ENCODE assay signal across 8 cellular contexts in genomic region chr11:83194284-83195175, GRCh38. TPM values are rescaled to one million over a fixed set of nuclear protein-coding genes. Genes with fewer than 3 reads are reported as not detected.
DNase-seq lines count a peak whose midpoint lies in the region; ATAC-seq and TF ChIP-seq lines count a peak whose summit lies in the region.

No MANE protein-coding gene starts in this region.

- in situ Hi-C loops in astrocyte of the cerebellum (cut with HindIII; ENCODE audit: low sequenced_read_pairs) = no loop called here
- in situ Hi-C loops in gastrocnemius medialis (cut with MboI; ENCODE audit: low sequenced_read_pairs in 4 of 4) = loop anchor here in 2 of 4 donors (5.0 to 10.0 kb wide), 2 partner anchors 37 to 290 kb away; partner anchors contain the start of genes DDIAS (in 2 of the 2), PRCP (in 2 of the 2) and PCF11 (in 1 of the 2)

- H3K4me1 ChIP-seq in iPS DF 6.9 (ENCODE audit: control insufficient read depth, insufficient read depth, low read length) = no peaks in the 10 kb centered on the region
- peaks cover 18 to 23% of the 10 kb centered on the region in 2 donors for H3K4me1 ChIP-seq in gastrocnemius medialis

- intact Hi-C loops in gastrocnemius medialis (cut with DNase I; ENCODE audit: low total_unique reads) = loop anchor here (1.0 to 5.0 kb wide), 2 partner anchors 58 to 123 kb away; partner anchors contain the start of gene RAB30

- peak; percentile 46 for ATAC-seq in GM21360 (IDR thresholded peaks at IDR 0.05; ENCODE audit: unreplicated experiment)
- ATAC-seq in gastrocnemius medialis = peak; percentile 34 to 46

- H3K36me3 ChIP-seq in iPS DF 6.9 (ENCODE audit: control insufficient read depth, insufficient read depth, low read length) (peaks cover 3% of the 10 kb centered on the region; the same call in 1 of the 2 replicates), gastrocnemius medialis (peaks cover 0 to 30% of the 10 kb centered on the region in 2 donors)

- H3K27ac ChIP-seq in iPS DF 6.9 (ENCODE audit: low read length) (no peak overlapping the region), gastrocnemius medialis (peak overlapping the region; percentile 84 to 95 (median 90))

- no CpG with 5 or more reads among the region's 35 CpGs for WGBS in iPS DF 6.9 (ENCODE audit: insufficient coverage, insufficient read length)

- DNase-seq in DMS53 (lab: John Stamatoyannopoulos, UW) (peak; percentile 91), HS-27A (ENCODE audit: low read depth) (peak; percentile 39), T-helper 9 cell (peak; percentile 52), astrocyte of the cerebellum (ENCODE audit: low read depth) (peak; percentile 19), iPS DF 6.9 (ENCODE audit: low read depth, low spot score) (no peak), gastrocnemius medialis (peak; percentile 16 to 61), NCI-H510A (lab: John Stamatoyannopoulos, UW) (no peak)

- TF ChIP-seq POLR2A in gastrocnemius medialis (IDR thresholded peaks at IDR 0.05) = peak; percentile 8 to 11

- H3K9me3 ChIP-seq in iPS DF 6.9 (ENCODE audit: control insufficient read depth, insufficient read depth, low read length) (no peaks in the 10 kb centered on the region), gastrocnemius medialis (no peaks in the 10 kb centered on the region)

- TF ChIP-seq CTCF in astrocyte of the cerebellum (IDR thresholded peaks at IDR 0.05; ENCODE audit: low read depth, low read length, missing control alignments) = no peak
- no peak for TF ChIP-seq CTCF in gastrocnemius medialis (IDR thresholded peaks at IDR 0.05 in 4 of 5, conservative IDR thresholded peaks at IDR 0.05 in 1 of 5)

- H3K4me3 ChIP-seq in astrocyte of the cerebellum (ENCODE audit: low read depth, low read length) (peak overlapping the region; percentile 84), iPS DF 6.9 (ENCODE audit: low read length) (peak overlapping the region; percentile 72), gastrocnemius medialis (peak overlapping the region; percentile 72 to 87 (median 84))

- H3K27me3 ChIP-seq in iPS DF 6.9 (ENCODE audit: control insufficient read depth, insufficient read depth, low read length) (no peaks in the 10 kb centered on the region), gastrocnemius medialis (no peaks in the 10 kb centered on the region)

RNA-seq across cellular contexts. Expression of gene ANKRD42, which starts 1.0 kb away (rescaled TPM):
- 1 to 10 TPM; 2.1 to 3.7 (median 3.4) TPM for total RNA-seq in gastrocnemius medialis

RNA-seq across cellular contexts. Expression of gene PCF11, which starts 37.6 kb away (rescaled TPM):
- total RNA-seq in gastrocnemius medialis = 100 to 1,000 TPM in 1 of 4 donors, 10 to 100 TPM in 3; 25.3 to 103 (median 47.5) TPM

Comparison
In these comparisons a context has a peak if more than half of its experiments do, and no peak if none do; other contexts are left out.
1. DNase-seq: peak in DMS53 (single experiment), HS-27A (single experiment), T-helper 9 cell (single experiment), astrocyte of the cerebellum (single experiment) and gastrocnemius medialis (2 of 2); none in iPS DF 6.9 (single experiment) and NCI-H510A (single experiment).
2. Peak in every context shown above with its lines, with median percentiles within 50 percentile points of each other: H3K4me3 ChIP-seq.